Comparison of ENCODE assay signal across 11 cellular contexts in the genomic region with DNA sequence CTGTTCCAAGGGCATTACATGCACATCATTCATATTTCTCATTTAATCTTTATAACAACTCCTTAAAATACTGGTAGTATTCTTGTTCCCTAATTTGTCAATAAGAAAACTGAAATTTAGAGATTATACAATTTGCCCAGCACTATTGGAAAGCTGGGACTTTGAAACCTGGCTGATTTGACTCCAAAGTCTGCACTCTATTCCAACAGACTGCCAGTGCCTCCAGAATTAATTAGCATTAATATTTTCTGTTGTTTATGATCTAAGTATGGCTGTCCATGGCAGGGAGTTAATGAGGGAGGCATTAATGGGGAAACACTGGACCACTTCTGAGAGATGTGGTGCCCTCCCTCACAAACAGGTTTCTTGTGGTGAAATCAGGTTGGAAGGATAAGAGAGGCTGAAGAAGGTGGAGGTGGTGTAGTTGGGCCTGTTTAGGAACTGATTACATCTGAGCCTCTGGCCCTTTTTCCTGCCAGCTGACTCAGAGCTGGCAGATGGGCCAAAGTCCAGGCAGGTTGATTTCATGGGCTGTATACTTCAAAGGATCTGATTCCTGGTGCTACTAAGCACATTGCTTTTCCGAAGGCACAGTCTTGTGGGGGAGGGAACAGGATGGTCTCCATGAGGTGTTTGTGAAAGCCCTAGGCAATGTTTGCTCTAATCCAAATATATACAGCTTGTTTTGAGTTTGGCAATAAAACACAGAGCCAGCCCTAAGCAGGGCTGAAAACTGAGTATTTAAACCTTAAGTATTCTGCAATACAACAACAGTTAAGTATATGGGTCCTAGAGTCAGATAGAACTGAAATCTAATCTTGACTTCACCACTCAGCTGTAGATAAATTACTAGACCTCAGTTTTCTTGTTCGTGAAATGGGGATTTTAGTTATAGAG. TPM values are rescaled to one million over a fixed set of nuclear protein-coding genes. Genes with fewer than 3 reads are reported as not detected.
A peak's percentile ranks its signal among the peaks of the same experiment; 100 is the strongest.
DNase-seq lines count a peak whose midpoint lies in the region; ATAC-seq and TF ChIP-seq lines count a peak whose summit lies in the region.
"Had no signal": no experiment of that assay in that cellular context is flagged by ENCODE, and none has a peak within 500 bp of the region (broad histone marks: within the 10 kb centered on the region; RNA-seq: fewer than 3 reads in every experiment).

No MANE protein-coding gene starts in this region.

- DNase-seq in DMS 273 treated with DMSO at 0.1 percent for 48 hours (lab: John Stamatoyannopoulos, UW), result peak; percentile 70
- peak; percentile 21 for DNase-seq in NCI-H146 treated with DMSO at 0.1 percent for 48 hours (lab: John Stamatoyannopoulos, UW; ENCODE audit: unreplicated experiment)
- peak; percentile 5 for DNase-seq in choroid plexus epithelial cell (ENCODE audit: low read depth)
- no peak for DNase-seq in omental fat pad (ENCODE audit: low spot score)
- DNase-seq in activated CD8-positive, alpha-beta T cell treated with anti-CD3 and anti-CD28 coated beads, Interleukin-2, amount 10 ng/mL, durations not matched to agents 7 days and 5 days, result no peak
- no peak for DNase-seq in putamen (ENCODE audit: low spot score)
- no peak for DNase-seq in stimulated activated CD4-positive, alpha-beta T cell treated with anti-CD3 and anti-CD28 coated beads, Interleukin-4, amount 100 ng/mL, for 1 hour
- DNase-seq in chondrocyte (ENCODE audit: low spot score), result no peak
- DNase-seq: activated gamma-delta T cell, NCI-H187 had no signal

- no peak overlapping the region for H3K4me3 ChIP-seq in choroid plexus epithelial cell (ENCODE audit: low read depth, low read length)
- H3K4me3 ChIP-seq: tibial nerve had no signal

- TF ChIP-seq CTCF in choroid plexus epithelial cell (conservative IDR thresholded peaks at IDR 0.05; ENCODE audit: low read depth, low read length) (no peak), omental fat pad (IDR thresholded peaks at IDR 0.05) (no peak), chondrocyte (IDR thresholded peaks at IDR 0.05) (no peak)

- peak; percentile 69 for ATAC-seq in omental fat pad (ENCODE audit: low FRiP score)
- no peak for ATAC-seq in activated CD8-positive, alpha-beta T cell treated with anti-CD3 and anti-CD28 coated beads, Interleukin-2, amount 10 ng/mL, durations not matched to agents 7 days and 5 days

- H3K4me1 Mint-ChIP-seq in activated CD8-positive, alpha-beta T cell treated with anti-CD3 and anti-CD28 coated beads, Interleukin-2, amount 10 ng/mL, durations not matched to agents 7 days and 5 days (ENCODE audit: low read depth), result no peaks in the 10 kb centered on the region
- H3K4me1 Mint-ChIP-seq in chondrocyte (ENCODE audit: low read depth), result peaks cover 8% of the 10 kb centered on the region

- no peak overlapping the region for H3K4me3 Mint-ChIP-seq in activated CD8-positive, alpha-beta T cell treated with anti-CD3 and anti-CD28 coated beads, Interleukin-2, amount 10 ng/mL, durations not matched to agents 7 days and 5 days
- no peak overlapping the region for H3K4me3 Mint-ChIP-seq in chondrocyte (ENCODE audit: unreplicated experiment)

- H3K27me3 Mint-ChIP-seq in activated CD8-positive, alpha-beta T cell treated with anti-CD3 and anti-CD28 coated beads, Interleukin-2, amount 10 ng/mL, durations not matched to agents 7 days and 5 days (ENCODE audit: low read depth), result no peaks in the 10 kb centered on the region
- H3K27me3 Mint-ChIP-seq in chondrocyte (ENCODE audit: low read depth), result no peaks in the 10 kb centered on the region

- no peak overlapping the region for H3K27ac Mint-ChIP-seq in activated CD8-positive, alpha-beta T cell treated with anti-CD3 and anti-CD28 coated beads, Interleukin-2, amount 10 ng/mL, durations not matched to agents 7 days and 5 days
- no peak overlapping the region for H3K27ac Mint-ChIP-seq in chondrocyte (ENCODE audit: unreplicated experiment)

- POLR2A ChIA-PET in activated CD8-positive, alpha-beta T cell treated with anti-CD3 and anti-CD28 coated beads, Interleukin-2, amount 10 ng/mL, durations not matched to agents 7 days and 5 days (lab: Charles Lee), result interaction anchor here (1.2 kb wide), 1 partner anchor 25 kb away, joined by 3 read pairs; no protein-coding TSS in a partner anchor

- peaks cover 9% of the 10 kb centered on the region for H3K36me3 Mint-ChIP-seq in activated CD8-positive, alpha-beta T cell treated with anti-CD3 and anti-CD28 coated beads, Interleukin-2, amount 10 ng/mL, durations not matched to agents 7 days and 5 days (ENCODE audit: low read depth)
- H3K36me3 Mint-ChIP-seq in chondrocyte (ENCODE audit: low read depth), result no peaks in the 10 kb centered on the region

- CTCF ChIA-PET in activated CD8-positive, alpha-beta T cell treated with anti-CD3 and anti-CD28 coated beads, Interleukin-2, amount 10 ng/mL, durations not matched to agents 7 days and 5 days (lab: Charles Lee), result interaction anchor here (0.8 to 1.0 kb wide), 3 partner anchors 19 to 226 kb away, joined by 3 read pairs; no protein-coding TSS in a partner anchor

- H3K9me3 Mint-ChIP-seq in activated CD8-positive, alpha-beta T cell treated with anti-CD3 and anti-CD28 coated beads, Interleukin-2, amount 10 ng/mL, durations not matched to agents 7 days and 5 days (ENCODE audit: insufficient read depth), result no peaks in the 10 kb centered on the region
- no peaks in the 10 kb centered on the region for H3K9me3 Mint-ChIP-seq in chondrocyte (ENCODE audit: low read depth)

RNA-seq across cellular contexts. Expression of gene RAB30, which starts 21.0 kb away (rescaled TPM):
- total RNA-seq in omental fat pad (10 to 100 TPM; 14.8 to 37.9 (median 23.5) TPM), chondrocyte (52.6 to 55.2 TPM (median 54.0 TPM) in 3 replicates)
- total RNA-seq in activated CD8-positive, alpha-beta T cell treated with anti-CD3 and anti-CD28 coated beads, Interleukin-2, amount 10 ng/mL, durations not matched to agents 7 days and 5 days, result 10 to 100 TPM in 1 of 2 experiments, 1 to 10 TPM in 1; 8.8 to 13.3 TPM

Comparison
In these comparisons a context has a peak if more than half of its experiments do, and no peak if none do; other contexts are left out.
1. DNase-seq: peak in DMS 273 treated with DMSO at 0.1 percent for 48 hours (single experiment), NCI-H146 treated with DMSO at 0.1 percent for 48 hours (single experiment) and choroid plexus epithelial cell (single experiment); none in omental fat pad (single experiment), activated CD8-positive, alpha-beta T cell treated with anti-CD3 and anti-CD28 coated beads, Interleukin-2, amount 10 ng/mL, durations not matched to agents 7 days and 5 days (single experiment), putamen (single experiment), stimulated activated CD4-positive, alpha-beta T cell treated with anti-CD3 and anti-CD28 coated beads, Interleukin-4, amount 100 ng/mL, for 1 hour (single experiment) and chondrocyte (single experiment).